Comparison of ENCODE assay signal across 26 cellular contexts in the genomic region with DNA sequence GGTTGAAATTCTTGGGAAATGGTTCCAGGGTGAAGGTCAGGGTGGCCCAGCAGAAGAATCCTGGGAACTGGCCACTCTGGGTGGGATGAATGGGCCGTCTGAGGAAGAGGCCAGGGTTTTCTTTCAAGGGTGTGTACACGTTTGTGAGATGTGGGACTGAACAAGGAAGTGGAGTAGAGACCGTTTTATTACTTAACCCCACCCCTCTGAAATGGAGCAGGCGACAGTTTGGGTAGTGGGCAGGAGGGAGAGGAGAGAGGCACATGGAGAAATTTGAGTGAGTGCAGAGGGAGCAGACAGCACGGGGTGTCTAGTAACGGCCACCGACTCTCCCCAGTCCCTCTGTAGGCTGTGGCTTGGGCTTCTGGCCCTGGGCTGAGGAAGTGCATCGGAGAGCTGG.
"Had no signal": no experiment of that assay in that cellular context is flagged by ENCODE, and none has a peak within 500 bp of the region (broad histone marks: within the 10 kb centered on the region; RNA-seq: fewer than 3 reads in every experiment).

No MANE protein-coding gene starts in this region.

- H3K4me1 ChIP-seq: adrenal gland had no signal

- H3K9me3 Mint-ChIP-seq: activated CD4-positive, alpha-beta memory T cell treated with anti-CD3 and anti-CD28 coated beads, Interleukin-2, amount 10 ng/mL, durations not matched to agents 7 days and 5 days; activated CD4-positive, alpha-beta T cell treated with anti-CD3 and anti-CD28 coated beads, Interleukin-2, amount 10 ng/mL, durations not matched to agents 7 days and 5 days; activated naive CD8-positive, alpha-beta T cell treated with anti-CD3 and anti-CD28 coated beads, Interleukin-2, amount 10 ng/mL, durations not matched to agents 7 days and 5 days; activated T-cell treated with anti-CD3 and anti-CD28 coated beads, Interleukin-2, amount 50 U/mL, for 72 hours; T-cell had no signal

- H3K36me3 ChIP-seq: adrenal gland had no signal

- H3K4me1 Mint-ChIP-seq: activated CD4-positive, alpha-beta memory T cell treated with anti-CD3 and anti-CD28 coated beads, Interleukin-2, amount 10 ng/mL, durations not matched to agents 7 days and 5 days; activated CD4-positive, alpha-beta T cell treated with anti-CD3 and anti-CD28 coated beads, Interleukin-2, amount 10 ng/mL, durations not matched to agents 7 days and 5 days; T-cell had no signal

- H3K27me3 Mint-ChIP-seq: activated CD4-positive, alpha-beta memory T cell treated with anti-CD3 and anti-CD28 coated beads, Interleukin-2, amount 10 ng/mL, durations not matched to agents 7 days and 5 days; activated CD4-positive, alpha-beta T cell treated with anti-CD3 and anti-CD28 coated beads, Interleukin-2, amount 10 ng/mL, durations not matched to agents 7 days and 5 days; activated naive CD8-positive, alpha-beta T cell treated with anti-CD3 and anti-CD28 coated beads, Interleukin-2, amount 10 ng/mL, durations not matched to agents 7 days and 5 days; T-cell had no signal

- H3K27ac Mint-ChIP-seq: activated CD4-positive, alpha-beta memory T cell treated with anti-CD3 and anti-CD28 coated beads, Interleukin-2, amount 10 ng/mL, durations not matched to agents 7 days and 5 days; activated CD4-positive, alpha-beta T cell treated with anti-CD3 and anti-CD28 coated beads, Interleukin-2, amount 10 ng/mL, durations not matched to agents 7 days and 5 days; activated naive CD8-positive, alpha-beta T cell treated with anti-CD3 and anti-CD28 coated beads, Interleukin-2, amount 10 ng/mL, durations not matched to agents 7 days and 5 days; activated T-cell treated with anti-CD3 and anti-CD28 coated beads, Interleukin-2, amount 50 U/mL, for 72 hours; T-cell had no signal

- H3K27ac ChIP-seq: adrenal gland, SK-N-MC, VCaP had no signal

- H3K27me3 ChIP-seq: adrenal gland had no signal

- H3K36me3 Mint-ChIP-seq: activated naive CD8-positive, alpha-beta T cell treated with anti-CD3 and anti-CD28 coated beads, Interleukin-2, amount 10 ng/mL, durations not matched to agents 7 days and 5 days; T-cell had no signal

- H3K4me3 Mint-ChIP-seq: activated CD4-positive, alpha-beta memory T cell treated with anti-CD3 and anti-CD28 coated beads, Interleukin-2, amount 10 ng/mL, durations not matched to agents 7 days and 5 days; activated CD4-positive, alpha-beta T cell treated with anti-CD3 and anti-CD28 coated beads, Interleukin-2, amount 10 ng/mL, durations not matched to agents 7 days and 5 days; activated naive CD8-positive, alpha-beta T cell treated with anti-CD3 and anti-CD28 coated beads, Interleukin-2, amount 10 ng/mL, durations not matched to agents 7 days and 5 days; activated T-cell treated with anti-CD3 and anti-CD28 coated beads, Interleukin-2, amount 50 U/mL, for 72 hours; T-cell had no signal

- DNase-seq: activated CD4-positive, alpha-beta memory T cell treated with anti-CD3 and anti-CD28 coated beads, Interleukin-2, amount 10 ng/mL, durations not matched to agents 7 days and 5 days; activated CD4-positive, alpha-beta T cell treated with anti-CD3 and anti-CD28 coated beads, Interleukin-2, amount 10 ng/mL, durations not matched to agents 7 days and 5 days; activated CD4-positive, CD25-positive, alpha-beta regulatory T cell; activated naive CD4-positive, alpha-beta T cell treated with anti-CD3 and anti-CD28 coated beads, Interleukin-2, amount 50 U/mL, for 16 hours; activated naive CD8-positive, alpha-beta T cell treated with anti-CD3 and anti-CD28 coated beads, Interleukin-2, amount 10 ng/mL, durations not matched to agents 7 days and 5 days; activated T-cell treated with anti-CD3 and anti-CD28 coated beads, Interleukin-2, amount 50 U/mL, for 72 hours; adrenal gland; anterior cingulate cortex; Kasumi-1; KBM-7; NCI-H1092; NCI-H1417; NCI-H1930; NCI-H510A treated with DMSO at 0.1 percent for 48 hours; NCI-H69; NK-92 treated with Interleukin-12 subunit alpha and Interleukin-12 subunit beta, amount 100 ng/mL, for 24 hours; OCI-M1; RPMI8226; T-cell; T-helper 2 cell; T1000 had no signal

- H3K9me3 ChIP-seq: adrenal gland had no signal

- H3K4me3 ChIP-seq: adrenal gland, SK-N-MC had no signal

- FAIRE-seq: TTC549 had no signal

- ATAC-seq: activated T-cell treated with anti-CD3 and anti-CD28 coated beads, Interleukin-2, amount 50 U/mL, for 72 hours; Panc1; Right ventricle myocardium inferior; T-cell had no signal
